13 cellular contexts compared by ENCODE assay signal in the genomic region with DNA sequence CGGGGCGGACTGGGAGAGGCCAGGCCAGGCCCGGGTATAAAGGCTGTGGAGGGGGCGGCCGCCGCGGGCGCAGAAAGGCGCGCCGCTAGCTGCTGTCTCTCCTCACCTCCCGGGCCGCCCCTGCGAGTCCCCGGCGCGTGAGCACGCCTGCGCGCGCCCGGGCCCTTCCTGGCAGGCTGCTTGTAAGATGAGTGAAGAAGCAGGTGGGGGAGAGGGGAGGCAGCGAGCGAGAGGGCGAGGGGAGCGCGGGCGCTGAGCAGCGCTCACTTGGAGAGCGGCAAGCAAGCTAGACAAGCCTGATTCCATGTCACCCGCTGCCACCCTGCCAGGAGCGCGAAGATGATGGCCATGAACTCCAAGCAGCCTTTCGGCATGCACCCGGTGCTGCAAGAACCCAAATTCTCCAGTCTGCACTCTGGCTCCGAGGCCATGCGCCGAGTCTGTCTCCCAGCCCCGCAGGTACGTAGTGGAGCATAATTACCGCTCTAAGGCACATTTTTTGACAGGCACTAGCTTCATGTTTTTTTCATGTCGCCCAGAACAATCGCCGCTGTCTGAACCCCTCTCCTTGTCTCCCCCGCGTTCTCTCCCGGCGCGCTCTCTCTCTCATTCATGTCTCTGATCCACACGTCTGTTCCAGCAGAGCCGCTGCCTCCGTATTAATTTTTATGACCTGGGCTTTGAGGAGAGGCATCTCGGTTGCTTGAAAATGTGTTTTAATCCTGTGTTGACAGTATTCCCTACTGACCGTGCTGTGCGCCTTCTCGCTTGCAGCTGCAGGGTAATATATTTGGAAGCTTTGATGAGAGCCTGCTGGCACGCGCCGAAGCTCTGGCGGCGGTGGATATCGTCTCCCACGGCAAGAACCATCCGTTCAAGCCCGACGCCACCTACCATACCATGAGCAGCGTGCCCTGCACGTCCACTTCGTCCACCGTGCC. TPM values are rescaled to one million over a fixed set of nuclear protein-coding genes. Genes with fewer than 3 reads are reported as not detected.
DNase-seq lines count a peak whose midpoint lies in the region; ATAC-seq and TF ChIP-seq lines count a peak whose summit lies in the region.
"Had no signal": no experiment of that assay in that cellular context is flagged by ENCODE, and none has a peak within 500 bp of the region (broad histone marks: within the 10 kb centered on the region; RNA-seq: fewer than 3 reads in every experiment).

Gene POU4F3 (plus strand): TSS at position 66 of the 941 bp plus-strand sequence. CDS start 274 bp downstream, at position 340.

- H3K4me3 Mint-ChIP-seq in naive thymus-derived CD4-positive, alpha-beta T cell, result peak within 1 kb of the TSS in 4 of 10 donors; percentile 15 to 80 (median 40)

- intact Hi-C loops in naive thymus-derived CD4-positive, alpha-beta T cell (cut with micrococcal nuclease), result no loop called here

- CTCF ChIA-PET in naive thymus-derived CD4-positive, alpha-beta T cell (lab: Charles Lee), result no interaction called here

- ATAC-seq in omental fat pad (ENCODE audit: low FRiP score), result no peak
- ATAC-seq in naive thymus-derived CD4-positive, alpha-beta T cell, result no peak

- H3K27me3 Mint-ChIP-seq in naive thymus-derived CD4-positive, alpha-beta T cell, result peaks cover 83 to 96% (median 93%) of the 10 kb centered on the region in 5 donors

- peaks cover 0 to 7% (median 2%) of the 10 kb centered on the region in 11 donors for H3K9me3 Mint-ChIP-seq in naive thymus-derived CD4-positive, alpha-beta T cell

- H3K27me3 ChIP-seq in naive thymus-derived CD4-positive, alpha-beta T cell (ENCODE audit: control insufficient read depth in 2 of 2, insufficient read depth in 2 of 2, low read length in 2 of 2), result peaks cover 11 to 13% of the 10 kb centered on the region in 2 donors

- H3K27ac ChIP-seq in naive thymus-derived CD4-positive, alpha-beta T cell (ENCODE audit: low read depth, low read length), result no peak within 1 kb of the TSS
- H3K27ac ChIP-seq: adrenal gland, KMS-11 had no signal

- DNase-seq in NCI-H146 (lab: John Stamatoyannopoulos, UW) (peak; percentile 29), NCI-H146 treated with DMSO at 0.1 percent for 48 hours (lab: John Stamatoyannopoulos, UW; ENCODE audit: unreplicated experiment) (no peak), DMS79 treated with DMSO at 0.1 percent for 48 hours (lab: John Stamatoyannopoulos, UW) (peak; percentile 20), NCI-H524 treated with DMSO at 0.1 percent for 48 hours (lab: John Stamatoyannopoulos, UW) (peak; percentile 51), left kidney (ENCODE audit: low read depth, low spot score) (peak; percentile 85), omental fat pad (ENCODE audit: low spot score) (no peak), Kasumi-1 (lab: John Stamatoyannopoulos, UW) (no peak)
- no peak for DNase-seq in naive thymus-derived CD4-positive, alpha-beta T cell
- DNase-seq: adrenal gland; DMS153; effector CD8-positive, alpha-beta T cell; SW 1271 had no signal

- TF ChIP-seq CTCF in omental fat pad (IDR thresholded peaks at IDR 0.05), result no peak

- no peak within 1 kb of the TSS for H3K4me3 ChIP-seq in naive thymus-derived CD4-positive, alpha-beta T cell (ENCODE audit: low read length)

- POLR2A ChIA-PET in naive thymus-derived CD4-positive, alpha-beta T cell (lab: Charles Lee), result no interaction called here

- no peaks in the 10 kb centered on the region for H3K4me1 ChIP-seq in naive thymus-derived CD4-positive, alpha-beta T cell (ENCODE audit: control insufficient read depth in 2 of 2, insufficient read depth in 2 of 2, low read length in 2 of 2)

- H3K4me1 Mint-ChIP-seq in naive thymus-derived CD4-positive, alpha-beta T cell, result peaks cover 0 to 14% (median 4%) of the 10 kb centered on the region in 7 donors

- no peaks in the 10 kb centered on the region for H3K36me3 ChIP-seq in naive thymus-derived CD4-positive, alpha-beta T cell (ENCODE audit: control insufficient read depth in 2 of 3, insufficient read depth in 3 of 3, low read length in 3 of 3)
- H3K36me3 ChIP-seq: adrenal gland had no signal

- no peaks in the 10 kb centered on the region for H3K9me3 ChIP-seq in naive thymus-derived CD4-positive, alpha-beta T cell (ENCODE audit: control insufficient read depth in 2 of 3, low read length in 3 of 3)
- H3K9me3 ChIP-seq: adrenal gland had no signal

- peak within 1 kb of the TSS in 1 of 9 donors; percentile 69 for H3K27ac Mint-ChIP-seq in naive thymus-derived CD4-positive, alpha-beta T cell

- peaks cover 0 to 6% (median 0%) of the 10 kb centered on the region in 5 donors for H3K36me3 Mint-ChIP-seq in naive thymus-derived CD4-positive, alpha-beta T cell

RNA-seq across cellular contexts. Expression of gene POU4F3, which starts in this region (rescaled TPM):
- under 1 TPM in 1 of 4 donors, not detected in 3; 0.32 TPM for total RNA-seq in omental fat pad
- total RNA-seq in naive thymus-derived CD4-positive, alpha-beta T cell, result under 1 TPM in 1 of 5 experiments, not detected in 4; 0.19 TPM
- not detected for polyA plus RNA-seq in naive thymus-derived CD4-positive, alpha-beta T cell
- polyA plus RNA-seq: adrenal gland had no signal

Comparison
In these comparisons a context has a peak if more than half of its experiments do, and no peak if none do; other contexts are left out.
1. DNase-seq: peak in NCI-H146 (single experiment), DMS79 treated with DMSO at 0.1 percent for 48 hours (single experiment), NCI-H524 treated with DMSO at 0.1 percent for 48 hours (single experiment) and left kidney (single experiment); none in NCI-H146 treated with DMSO at 0.1 percent for 48 hours (single experiment), omental fat pad (single experiment), Kasumi-1 (0 of 2) and naive thymus-derived CD4-positive, alpha-beta T cell (0 of 9).